Comparison of ENCODE assay signal across 8 cellular contexts in the genomic region with DNA sequence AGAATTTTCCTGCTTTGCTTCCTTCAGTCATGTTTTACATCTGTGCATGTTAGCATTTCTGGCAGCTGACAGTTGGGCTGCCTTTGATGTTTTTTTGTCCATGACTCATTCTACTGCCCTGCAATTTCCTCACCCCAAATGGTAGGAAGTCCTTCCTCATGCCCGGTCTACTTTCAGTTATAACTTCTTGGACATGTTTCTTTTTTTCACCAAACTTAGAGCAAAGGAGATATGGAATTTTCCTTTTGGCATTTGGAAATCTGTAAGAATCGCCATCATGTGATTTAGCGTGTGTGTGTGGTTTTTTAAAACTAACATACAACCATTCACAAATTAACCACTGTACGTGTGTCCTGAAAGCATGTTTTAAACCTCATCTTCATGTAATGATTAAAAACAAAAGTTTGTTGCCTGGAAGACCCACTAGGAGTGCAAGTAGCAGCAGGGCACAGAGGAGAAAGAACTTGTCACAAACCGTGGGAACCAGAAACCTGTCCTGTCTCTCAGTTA.
DNase-seq lines count a peak whose midpoint lies in the region; ATAC-seq, FAIRE-seq and TF ChIP-seq lines count a peak whose summit lies in the region.

No MANE protein-coding gene starts in this region.

- DNase-seq in activated naive CD4-positive, alpha-beta T cell (lab: John Stamatoyannopoulos, UW) = no peak
- DNase-seq in astrocyte of the cerebellum (ENCODE audit: low read depth) = peak; percentile 34
- no peak for DNase-seq in upper lobe of right lung
- no peak for DNase-seq in vagina (ENCODE audit: extremely low spot score in 2 of 2)
- DNase-seq in small intestine = no peak
- no peak for DNase-seq in GM23338 (ENCODE audit: low spot score)

- no peaks in the 10 kb centered on the region for H3K9me3 Mint-ChIP-seq in activated naive CD4-positive, alpha-beta T cell treated with anti-CD3 and anti-CD28 coated beads, Interleukin-2, amount 50 U/mL, for 24 hours
- H3K9me3 Mint-ChIP-seq in GM23338 = no peaks in the 10 kb centered on the region

- FAIRE-seq in small intestine (lab: Jason Lieb, UNC) = no peak

- no peaks in the 10 kb centered on the region for H4K20me1 ChIP-seq in GM23338 (replicated peaks; ENCODE audit: insufficient read depth)

- peak overlapping the region; percentile 43 for H3K4me3 Mint-ChIP-seq in activated naive CD4-positive, alpha-beta T cell treated with anti-CD3 and anti-CD28 coated beads, Interleukin-2, amount 50 U/mL, for 24 hours
- no peak overlapping the region for H3K4me3 Mint-ChIP-seq in GM23338

- no peaks in the 10 kb centered on the region for H3K36me3 Mint-ChIP-seq in activated naive CD4-positive, alpha-beta T cell treated with anti-CD3 and anti-CD28 coated beads, Interleukin-2, amount 50 U/mL, for 24 hours
- no peaks in the 10 kb centered on the region for H3K36me3 Mint-ChIP-seq in GM23338 (ENCODE audit: low read depth)

- H3K27ac Mint-ChIP-seq in activated naive CD4-positive, alpha-beta T cell treated with anti-CD3 and anti-CD28 coated beads, Interleukin-2, amount 50 U/mL, for 24 hours = peak overlapping the region; percentile 53
- H3K27ac Mint-ChIP-seq in GM23338 = no peak overlapping the region

- H3K36me3 ChIP-seq in upper lobe of right lung = no peaks in the 10 kb centered on the region
- no peaks in the 10 kb centered on the region for H3K36me3 ChIP-seq in vagina
- H3K36me3 ChIP-seq in small intestine (ENCODE audit: control insufficient read depth in 2 of 2, insufficient read depth in 2 of 2, low read length in 2 of 2) = no peaks in the 10 kb centered on the region
- no peaks in the 10 kb centered on the region for H3K36me3 ChIP-seq in GM23338 (ENCODE audit: insufficient read depth)

- H3K4me1 Mint-ChIP-seq in activated naive CD4-positive, alpha-beta T cell treated with anti-CD3 and anti-CD28 coated beads, Interleukin-2, amount 50 U/mL, for 24 hours = peaks cover 7% of the 10 kb centered on the region
- H3K4me1 Mint-ChIP-seq in GM23338 = peaks cover 4% of the 10 kb centered on the region; the same call in 2 of the 3 replicates

- peaks cover 12% of the 10 kb centered on the region for H3K9me2 ChIP-seq in GM23338 (ENCODE audit: insufficient read depth)

- no peak for TF ChIP-seq POLR2A in vagina (IDR thresholded peaks at IDR 0.05)

- no peaks in the 10 kb centered on the region for H3K27me3 Mint-ChIP-seq in activated naive CD4-positive, alpha-beta T cell treated with anti-CD3 and anti-CD28 coated beads, Interleukin-2, amount 50 U/mL, for 24 hours
- H3K27me3 Mint-ChIP-seq in GM23338 (ENCODE audit: insufficient read depth, low read depth, poor library complexity) = no peaks in the 10 kb centered on the region

- intact Hi-C loops in upper lobe of right lung (cut with DNase I) = no loop called here
- intact Hi-C loops in vagina (cut with DNase I) = no loop called here

- no peaks in the 10 kb centered on the region for H3K79me2 ChIP-seq in GM23338 (replicated peaks; ENCODE audit: insufficient read depth)

- TF ChIP-seq CTCF in astrocyte of the cerebellum (IDR thresholded peaks at IDR 0.05; ENCODE audit: low read depth, low read length, missing control alignments) (no peak), upper lobe of right lung (IDR thresholded peaks at IDR 0.05) (no peak), vagina (IDR thresholded peaks at IDR 0.05) (no peak), GM23338 (conservative IDR thresholded peaks at IDR 0.05; ENCODE audit: low read depth in 2 of 2) (no peak)

- no peak overlapping the region for H3K4me2 ChIP-seq in GM23338

- in situ Hi-C loops in astrocyte of the cerebellum (cut with HindIII; ENCODE audit: low sequenced_read_pairs) = no loop called here

- H3K27ac ChIP-seq in upper lobe of right lung (no peak overlapping the region), vagina (no peak overlapping the region), small intestine (ENCODE audit: low read depth in 1 of 2, low read length in 1 of 2) (no peak overlapping the region), GM23338 (ENCODE audit: low read depth) (no peak overlapping the region)

- no peaks in the 10 kb centered on the region for H3F3A ChIP-seq in GM23338 (replicated peaks; ENCODE audit: low read depth)

- H3K4me3 ChIP-seq in astrocyte of the cerebellum (ENCODE audit: low read depth, low read length) (no peak overlapping the region), upper lobe of right lung (no peak overlapping the region), vagina (no peak overlapping the region), small intestine (ENCODE audit: low read depth in 1 of 2, low read length in 2 of 2) (no peak overlapping the region), GM23338 (no peak overlapping the region)

- 55 to 58% (median 57%) methylated on average over 5 of the region's 5 CpGs for WGBS in small intestine, 3 donors

- H3K9me3 ChIP-seq in upper lobe of right lung = no peaks in the 10 kb centered on the region
- H3K9me3 ChIP-seq in vagina = no peaks in the 10 kb centered on the region
- H3K9me3 ChIP-seq in small intestine (ENCODE audit: control insufficient read depth, low read depth) = no peaks in the 10 kb centered on the region

- no peak overlapping the region for H2AFZ ChIP-seq in GM23338

- peak; percentile 51 for ATAC-seq in HG03342 (IDR thresholded peaks at IDR 0.05; ENCODE audit: unreplicated experiment)
- ATAC-seq in upper lobe of right lung = peak; percentile 50
- ATAC-seq in GM23338 = no peak

- H3K27me3 ChIP-seq in upper lobe of right lung (no peaks in the 10 kb centered on the region), vagina (no peaks in the 10 kb centered on the region), small intestine (ENCODE audit: control insufficient read depth in 2 of 2, insufficient read depth in 2 of 2, low read length in 2 of 2) (no peaks in the 10 kb centered on the region), GM23338 (ENCODE audit: insufficient read depth) (no peaks in the 10 kb centered on the region)

- H3K4me1 ChIP-seq in upper lobe of right lung (no peaks in the 10 kb centered on the region), vagina (no peaks in the 10 kb centered on the region), small intestine (ENCODE audit: control insufficient read depth in 2 of 2, insufficient read depth in 1 of 2, low read depth in 1 of 2, low read length in 1 of 2) (no peaks in the 10 kb centered on the region), GM23338 (ENCODE audit: insufficient read depth) (no peaks in the 10 kb centered on the region)

TF ChIP-seq in GM23338, 12 proteins besides CTCF, POLR2A, EP300 and RAD21 (continues in another document):
- TF ChIP-seq, protein P1, sequence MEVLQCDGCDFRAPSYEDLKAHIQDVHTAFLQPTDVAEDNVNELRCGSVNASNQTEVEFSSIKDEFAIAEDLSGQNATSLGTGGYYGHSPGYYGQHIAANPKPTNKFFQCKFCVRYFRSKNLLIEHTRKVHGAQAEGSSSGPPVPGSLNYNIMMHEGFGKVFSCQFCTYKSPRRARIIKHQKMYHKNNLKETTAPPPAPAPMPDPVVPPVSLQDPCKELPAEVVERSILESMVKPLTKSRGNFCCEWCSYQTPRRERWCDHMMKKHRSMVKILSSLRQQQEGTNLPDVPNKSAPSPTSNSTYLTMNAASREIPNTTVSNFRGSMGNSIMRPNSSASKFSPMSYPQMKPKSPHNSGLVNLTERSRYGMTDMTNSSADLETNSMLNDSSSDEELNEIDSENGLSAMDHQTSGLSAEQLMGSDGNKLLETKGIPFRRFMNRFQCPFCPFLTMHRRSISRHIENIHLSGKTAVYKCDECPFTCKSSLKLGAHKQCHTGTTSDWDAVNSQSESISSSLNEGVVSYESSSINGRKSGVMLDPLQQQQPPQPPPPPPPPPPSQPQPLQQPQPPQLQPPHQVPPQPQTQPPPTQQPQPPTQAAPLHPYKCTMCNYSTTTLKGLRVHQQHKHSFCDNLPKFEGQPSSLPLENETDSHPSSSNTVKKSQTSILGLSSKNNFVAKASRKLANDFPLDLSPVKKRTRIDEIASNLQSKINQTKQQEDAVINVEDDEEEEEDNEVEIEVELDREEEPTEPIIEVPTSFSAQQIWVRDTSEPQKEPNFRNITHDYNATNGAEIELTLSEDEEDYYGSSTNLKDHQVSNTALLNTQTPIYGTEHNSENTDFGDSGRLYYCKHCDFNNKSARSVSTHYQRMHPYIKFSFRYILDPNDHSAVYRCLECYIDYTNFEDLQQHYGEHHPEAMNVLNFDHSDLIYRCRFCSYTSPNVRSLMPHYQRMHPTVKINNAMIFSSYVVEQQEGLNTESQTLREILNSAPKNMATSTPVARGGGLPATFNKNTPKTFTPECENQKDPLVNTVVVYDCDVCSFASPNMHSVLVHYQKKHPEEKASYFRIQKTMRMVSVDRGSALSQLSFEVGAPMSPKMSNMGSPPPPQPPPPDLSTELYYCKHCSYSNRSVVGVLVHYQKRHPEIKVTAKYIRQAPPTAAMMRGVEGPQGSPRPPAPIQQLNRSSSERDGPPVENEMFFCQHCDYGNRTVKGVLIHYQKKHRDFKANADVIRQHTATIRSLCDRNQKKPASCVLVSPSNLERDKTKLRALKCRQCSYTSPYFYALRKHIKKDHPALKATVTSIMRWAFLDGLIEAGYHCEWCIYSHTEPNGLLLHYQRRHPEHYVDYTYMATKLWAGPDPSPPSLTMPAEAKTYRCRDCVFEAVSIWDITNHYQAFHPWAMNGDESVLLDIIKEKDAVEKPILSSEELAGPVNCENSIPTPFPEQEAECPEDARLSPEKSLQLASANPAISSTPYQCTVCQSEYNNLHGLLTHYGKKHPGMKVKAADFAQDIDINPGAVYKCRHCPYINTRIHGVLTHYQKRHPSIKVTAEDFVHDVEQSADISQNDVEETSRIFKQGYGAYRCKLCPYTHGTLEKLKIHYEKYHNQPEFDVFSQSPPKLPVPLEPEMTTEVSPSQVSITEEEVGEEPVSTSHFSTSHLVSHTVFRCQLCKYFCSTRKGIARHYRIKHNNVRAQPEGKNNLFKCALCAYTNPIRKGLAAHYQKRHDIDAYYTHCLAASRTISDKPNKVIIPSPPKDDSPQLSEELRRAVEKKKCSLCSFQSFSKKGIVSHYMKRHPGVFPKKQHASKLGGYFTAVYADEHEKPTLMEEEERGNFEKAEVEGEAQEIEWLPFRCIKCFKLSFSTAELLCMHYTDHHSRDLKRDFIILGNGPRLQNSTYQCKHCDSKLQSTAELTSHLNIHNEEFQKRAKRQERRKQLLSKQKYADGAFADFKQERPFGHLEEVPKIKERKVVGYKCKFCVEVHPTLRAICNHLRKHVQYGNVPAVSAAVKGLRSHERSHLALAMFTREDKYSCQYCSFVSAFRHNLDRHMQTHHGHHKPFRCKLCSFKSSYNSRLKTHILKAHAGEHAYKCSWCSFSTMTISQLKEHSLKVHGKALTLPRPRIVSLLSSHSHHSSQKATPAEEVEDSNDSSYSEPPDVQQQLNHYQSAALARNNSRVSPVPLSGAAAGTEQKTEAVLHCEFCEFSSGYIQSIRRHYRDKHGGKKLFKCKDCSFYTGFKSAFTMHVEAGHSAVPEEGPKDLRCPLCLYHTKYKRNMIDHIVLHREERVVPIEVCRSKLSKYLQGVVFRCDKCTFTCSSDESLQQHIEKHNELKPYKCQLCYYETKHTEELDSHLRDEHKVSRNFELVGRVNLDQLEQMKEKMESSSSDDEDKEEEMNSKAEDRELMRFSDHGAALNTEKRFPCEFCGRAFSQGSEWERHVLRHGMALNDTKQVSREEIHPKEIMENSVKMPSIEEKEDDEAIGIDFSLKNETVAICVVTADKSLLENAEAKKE (CRISPR knock-in tag; IDR thresholded peaks at IDR 0.05) = no peak
- TF ChIP-seq ZNF114 (CRISPR knock-in tag; IDR thresholded peaks at IDR 0.05) (no peak), STAT1 (IDR thresholded peaks at IDR 0.05; ENCODE audit: unreplicated experiment) (no peak), JUNB (IDR thresholded peaks at IDR 0.05; ENCODE audit: unreplicated experiment) (no peak)
